11 cellular contexts compared by ENCODE assay signal in genomic region chr6:63066053-63066704, GRCh38.
DNase-seq lines count a peak whose midpoint lies in the region; ATAC-seq, FAIRE-seq and TF ChIP-seq lines count a peak whose summit lies in the region.
"Had no signal": no experiment of that assay in that cellular context is flagged by ENCODE, and none has a peak within 500 bp of the region (broad histone marks: within the 10 kb centered on the region; RNA-seq: fewer than 3 reads in every experiment).

No MANE protein-coding gene starts in this region.

- H3K4me3 ChIP-seq in PC-3 (ENCODE audit: low read length) (no peak overlapping the region), testis (no peak overlapping the region), pancreas (no peak overlapping the region)
- H3K4me3 ChIP-seq: lower lobe of right lung had no signal

- no peak overlapping the region for H3K4me3 Mint-ChIP-seq in stimulated activated memory B cell treated with anti-CD40 and anti-IgM and Interleukin-4, amounts not matched to agents 10 μg/mL and 1 μg/mL and 100 μg/mL, for 72 hours
- no peak overlapping the region for H3K4me3 Mint-ChIP-seq in natural killer cell treated with Interleukin-12 subunit alpha and Interleukin-12 subunit beta and Interleukin-15 and Interleukin-18, amount 100 ng/mL, for 72 hours
- H3K4me3 Mint-ChIP-seq: T-helper 1 cell treated with Interleukin-12 subunit alpha and Interleukin-12 subunit beta and Interleukin-4 antibody, amounts not matched to agents 30 μg/mL and 1 μg/mL, for 36 hours had no signal

- POLR2A ChIA-PET in PC-3 (lab: Charles Lee; ENCODE audit: unreplicated experiment): no interaction called here

- WGBS in testis, 2 donors: 51 to 53% methylated on average over 3 of the region's 3 CpGs
- 47 to 52% methylated on average over 3 of the region's 3 CpGs for WGBS in pancreas, 2 donors

- H3F3A ChIP-seq in PC-3 (ENCODE audit: low read length, unreplicated experiment): no peaks in the 10 kb centered on the region

- H3K36me3 Mint-ChIP-seq in stimulated activated memory B cell treated with anti-CD40 and anti-IgM and Interleukin-4, amounts not matched to agents 10 μg/mL and 1 μg/mL and 100 μg/mL, for 72 hours: no peaks in the 10 kb centered on the region
- H3K36me3 Mint-ChIP-seq in natural killer cell treated with Interleukin-12 subunit alpha and Interleukin-12 subunit beta and Interleukin-15 and Interleukin-18, amount 100 ng/mL, for 72 hours: no peaks in the 10 kb centered on the region

- TF ChIP-seq CTCF in PC-3 (conservative IDR thresholded peaks at IDR 0.05; ENCODE audit: low read depth, low read length) (peak; percentile 39; the same call in 1 of the 2 replicates), testis (IDR thresholded peaks at IDR 0.05) (peak in 1 of 3 experiments; percentile 15), pancreas (IDR thresholded peaks at IDR 0.05) (no peak)

- H3K4me2 ChIP-seq in PC-3 (ENCODE audit: low read length): no peak overlapping the region

- no peaks in the 10 kb centered on the region for H3K9me2 ChIP-seq in PC-3 (replicated peaks; ENCODE audit: low read length)

- H3K4me1 Mint-ChIP-seq in stimulated activated memory B cell treated with anti-CD40 and anti-IgM and Interleukin-4, amounts not matched to agents 10 μg/mL and 1 μg/mL and 100 μg/mL, for 72 hours: no peaks in the 10 kb centered on the region
- no peaks in the 10 kb centered on the region for H3K4me1 Mint-ChIP-seq in natural killer cell treated with Interleukin-12 subunit alpha and Interleukin-12 subunit beta and Interleukin-15 and Interleukin-18, amount 100 ng/mL, for 72 hours (ENCODE audit: low read depth in 2 of 2)

- no peaks in the 10 kb centered on the region for H3K79me2 ChIP-seq in PC-3 (ENCODE audit: low read length)

- H4K20me1 ChIP-seq in PC-3 (ENCODE audit: low read length): no peaks in the 10 kb centered on the region

- H3K9me3 Mint-ChIP-seq in stimulated activated memory B cell treated with anti-CD40 and anti-IgM and Interleukin-4, amounts not matched to agents 10 μg/mL and 1 μg/mL and 100 μg/mL, for 72 hours: no peaks in the 10 kb centered on the region
- H3K9me3 Mint-ChIP-seq in natural killer cell treated with Interleukin-12 subunit alpha and Interleukin-12 subunit beta and Interleukin-15 and Interleukin-18, amount 100 ng/mL, for 72 hours: peaks cover 21% of the 10 kb centered on the region

- no peaks in the 10 kb centered on the region for H3K27me3 ChIP-seq in PC-3 (ENCODE audit: low read length)
- no peaks in the 10 kb centered on the region for H3K27me3 ChIP-seq in testis
- no peaks in the 10 kb centered on the region for H3K27me3 ChIP-seq in pancreas

- intact Hi-C loops in PC-3 (cut with micrococcal nuclease): loop anchor here (1.0 kb wide), 1 partner anchor 206 kb away; no protein-coding TSS in a partner anchor
- intact Hi-C loops in testis (cut with DNase I; ENCODE audit: low total_unique reads): no loop called here
- intact Hi-C loops in pancreas (cut with DNase I): no loop called here

- DNase-seq in NCI-H2171 treated with DMSO at 0.1 percent for 48 hours (lab: John Stamatoyannopoulos, UW): peak; percentile 1
- no peak for DNase-seq in NCI-H2171 (lab: John Stamatoyannopoulos, UW)
- peak; percentile 6 for DNase-seq in PC-3
- no peak for DNase-seq in testis
- DNase-seq in pancreas: no peak
- DNase-seq in natural killer cell treated with Interleukin-12 subunit alpha and Interleukin-12 subunit beta and Interleukin-15 and Interleukin-18, amount 100 ng/mL, for 72 hours (ENCODE audit: low spot score): no peak
- DNase-seq: central memory CD4-positive, alpha-beta T cell; lower lobe of right lung had no signal

- no peaks in the 10 kb centered on the region for H3K9me3 ChIP-seq in PC-3 (ENCODE audit: low read length)
- no peaks in the 10 kb centered on the region for H3K9me3 ChIP-seq in testis
- no peaks in the 10 kb centered on the region for H3K9me3 ChIP-seq in pancreas
- H3K9me3 ChIP-seq: lower lobe of right lung had no signal

- H3K9ac ChIP-seq in PC-3 (ENCODE audit: low read length): no peak overlapping the region

- H3K36me3 ChIP-seq in PC-3 (ENCODE audit: low read depth, low read length): no peaks in the 10 kb centered on the region
- H3K36me3 ChIP-seq in testis (ENCODE audit: low read depth, missing control alignments): no peaks in the 10 kb centered on the region
- no peaks in the 10 kb centered on the region for H3K36me3 ChIP-seq in pancreas
- H3K36me3 ChIP-seq: lower lobe of right lung had no signal

- ATAC-seq in HG02981 (IDR thresholded peaks at IDR 0.05; ENCODE audit: unreplicated experiment) (peak; percentile 73), PC-3 (no peak), pancreas (no peak)
- ATAC-seq in stimulated activated memory B cell treated with anti-CD40 and anti-IgM and Interleukin-4, amounts not matched to agents 10 μg/mL and 1 μg/mL and 100 μg/mL, for 72 hours: peak; percentile 27
- ATAC-seq in natural killer cell treated with Interleukin-12 subunit alpha and Interleukin-12 subunit beta and Interleukin-15 and Interleukin-18, amount 100 ng/mL, for 72 hours: no peak

- no peak overlapping the region for H3K27ac ChIP-seq in PC-3 (ENCODE audit: low read length)
- H3K27ac ChIP-seq in testis: no peak overlapping the region
- no peak overlapping the region for H3K27ac ChIP-seq in pancreas
- H3K27ac ChIP-seq: lower lobe of right lung had no signal

- no peaks in the 10 kb centered on the region for H3K27me3 Mint-ChIP-seq in stimulated activated memory B cell treated with anti-CD40 and anti-IgM and Interleukin-4, amounts not matched to agents 10 μg/mL and 1 μg/mL and 100 μg/mL, for 72 hours
- H3K27me3 Mint-ChIP-seq in natural killer cell treated with Interleukin-12 subunit alpha and Interleukin-12 subunit beta and Interleukin-15 and Interleukin-18, amount 100 ng/mL, for 72 hours: no peaks in the 10 kb centered on the region

- CTCF ChIA-PET in PC-3 (lab: Charles Lee): no interaction called here

- BruUV-seq in PC-3 (replicated peaks; lab: Mats Ljungman, UMichigan): no TSS peak

- TF ChIP-seq POLR2A in testis (IDR thresholded peaks at IDR 0.05): no peak

- no peak overlapping the region for H3K27ac Mint-ChIP-seq in stimulated activated memory B cell treated with anti-CD40 and anti-IgM and Interleukin-4, amounts not matched to agents 10 μg/mL and 1 μg/mL and 100 μg/mL, for 72 hours
- H3K27ac Mint-ChIP-seq in natural killer cell treated with Interleukin-12 subunit alpha and Interleukin-12 subunit beta and Interleukin-15 and Interleukin-18, amount 100 ng/mL, for 72 hours: no peak overlapping the region
- H3K27ac Mint-ChIP-seq: T-helper 1 cell treated with Interleukin-12 subunit alpha and Interleukin-12 subunit beta and Interleukin-4 antibody, amounts not matched to agents 30 μg/mL and 1 μg/mL, for 36 hours had no signal

- H3K4me1 ChIP-seq in PC-3 (ENCODE audit: insufficient read depth, low read length): no peaks in the 10 kb centered on the region
- no peaks in the 10 kb centered on the region for H3K4me1 ChIP-seq in testis
- no peaks in the 10 kb centered on the region for H3K4me1 ChIP-seq in pancreas
- H3K4me1 ChIP-seq: lower lobe of right lung had no signal

- H2AFZ ChIP-seq in PC-3 (ENCODE audit: low read length): no peak overlapping the region

- no peak for FAIRE-seq in pancreas (lab: Jason Lieb, UNC)

Comparison
In these comparisons a context has a peak if more than half of its experiments do, and no peak if none do; other contexts are left out.
1. DNase-seq: peak in NCI-H2171 treated with DMSO at 0.1 percent for 48 hours (single experiment) and PC-3 (single experiment); none in NCI-H2171 (single experiment), testis (single experiment), pancreas (0 of 6) and natural killer cell treated with Interleukin-12 subunit alpha and Interleukin-12 subunit beta and Interleukin-15 and Interleukin-18, amount 100 ng/mL, for 72 hours (single experiment).
2. ATAC-seq: peak in HG02981 (single experiment) and stimulated activated memory B cell treated with anti-CD40 and anti-IgM and Interleukin-4, amounts not matched to agents 10 μg/mL and 1 μg/mL and 100 μg/mL, for 72 hours (single experiment); none in PC-3 (single experiment), pancreas (0 of 4) and natural killer cell treated with Interleukin-12 subunit alpha and Interleukin-12 subunit beta and Interleukin-15 and Interleukin-18, amount 100 ng/mL, for 72 hours (0 of 2).